In the genomic region with DNA sequence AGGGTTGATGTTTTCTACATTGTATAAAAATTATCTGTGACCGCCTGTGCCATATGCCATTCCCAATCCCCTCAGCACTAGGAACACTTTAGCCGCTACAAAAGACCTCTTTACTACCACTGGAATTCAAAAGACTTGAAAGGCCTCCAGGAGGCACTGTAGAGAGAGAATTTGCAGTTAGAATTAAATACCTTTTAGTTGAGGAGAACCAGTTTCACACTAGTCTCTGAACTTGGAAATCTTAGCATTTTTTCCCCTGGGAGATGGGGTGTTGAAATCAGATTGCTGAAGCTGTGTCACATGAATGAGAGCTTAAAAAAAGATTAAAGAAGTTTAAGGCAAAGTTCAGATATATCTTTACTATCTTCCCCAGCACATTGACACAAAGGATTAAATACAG, we compare ENCODE assay signal across 18 cellular contexts.
DNase-seq lines count a peak whose midpoint lies in the region; ATAC-seq and TF ChIP-seq lines count a peak whose summit lies in the region.
"Had no signal": no experiment of that assay in that cellular context is flagged by ENCODE, and none has a peak within 500 bp of the region (broad histone marks: within the 10 kb centered on the region; RNA-seq: fewer than 3 reads in every experiment).

No MANE protein-coding gene starts in this region.

- WGBS in sigmoid colon, 2 donors: 94 to 95% methylated on average over 2 of the region's 2 CpGs
- WGBS in right lobe of liver (ENCODE audit: insufficient coverage, low coverage, low lambda C conversion rate, missing lambda C conversion rate): 76% methylated on average over 2 of the region's 2 CpGs

- peak; percentile 58 for DNase-seq in adipocyte (ENCODE audit: low read depth)
- DNase-seq in fibroblast of villous mesenchyme (ENCODE audit: low read depth): peak; percentile 2
- DNase-seq in sciatic nerve (ENCODE audit: low spot score): no peak
- DNase-seq in sigmoid colon: no peak
- DNase-seq in right lobe of liver: no peak
- no peak for DNase-seq in NCI-H2196 treated with DMSO at 0.1 percent for 48 hours (lab: John Stamatoyannopoulos, UW; ENCODE audit: unreplicated experiment)
- DNase-seq: activated CD4-positive, alpha-beta T cell treated with anti-CD3 and anti-CD28 coated beads, Interleukin-2, amount 50 U/mL, for 1 hour; EL; left ventricle myocardium inferior; NCI-H1417; NCI-H2171 treated with DMSO at 0.1 percent for 48 hours; pancreas; Peyer's patch; stimulated activated CD4-positive, alpha-beta T cell treated with anti-CD3 and anti-CD28 coated beads, Interleukin-2, amount 100 ng/mL, for 48 hours had no signal

- H3K27me3 ChIP-seq in adipocyte (replicated peaks; ENCODE audit: control insufficient read depth, insufficient read depth, low read length) (no peaks in the 10 kb centered on the region), sigmoid colon (no peaks in the 10 kb centered on the region), right lobe of liver (no peaks in the 10 kb centered on the region)
- H3K27me3 ChIP-seq: pancreas, Peyer's patch had no signal

- no peaks in the 10 kb centered on the region for H3K36me3 ChIP-seq in adipocyte (ENCODE audit: control insufficient read depth, insufficient read depth, low read length, severe bottlenecking)
- H3K36me3 ChIP-seq in sigmoid colon: no peaks in the 10 kb centered on the region
- H3K36me3 ChIP-seq in right lobe of liver: no peaks in the 10 kb centered on the region
- H3K36me3 ChIP-seq: left ventricle myocardium inferior, pancreas, Peyer's patch had no signal

- no peak overlapping the region for H3K27ac ChIP-seq in sigmoid colon
- H3K27ac ChIP-seq in right lobe of liver: no peak overlapping the region
- H3K27ac ChIP-seq: left ventricle myocardium inferior, pancreas, Peyer's patch, SK-N-MC, skin epidermis had no signal

- ATAC-seq in HG02798 (IDR thresholded peaks at IDR 0.05; ENCODE audit: poor library complexity, unreplicated experiment) (peak; percentile 39), sciatic nerve (peak; percentile 51), right lobe of liver (no peak), GM18861 (IDR thresholded peaks at IDR 0.05; ENCODE audit: unreplicated experiment) (no peak)
- ATAC-seq: pancreas had no signal

- TF ChIP-seq POLR2A in sigmoid colon (IDR thresholded peaks at IDR 0.05): no peak
- no peak for TF ChIP-seq POLR2A in right lobe of liver (IDR thresholded peaks at IDR 0.05)

- H3K9me3 ChIP-seq in adipocyte (ENCODE audit: control insufficient read depth, low read length): no peaks in the 10 kb centered on the region
- H3K9me3 ChIP-seq in sigmoid colon: no peaks in the 10 kb centered on the region
- no peaks in the 10 kb centered on the region for H3K9me3 ChIP-seq in right lobe of liver
- H3K9me3 ChIP-seq: left ventricle myocardium inferior, pancreas, Peyer's patch had no signal

- H3K4me1 ChIP-seq in adipocyte (ENCODE audit: control insufficient read depth, insufficient read depth, low read length): peaks cover 26% of the 10 kb centered on the region
- no peaks in the 10 kb centered on the region for H3K4me1 ChIP-seq in sigmoid colon
- no peaks in the 10 kb centered on the region for H3K4me1 ChIP-seq in right lobe of liver
- H3K4me1 ChIP-seq: left ventricle myocardium inferior, pancreas, Peyer's patch had no signal

- intact Hi-C loops in sciatic nerve (cut with DNase I): no loop called here
- intact Hi-C loops in sigmoid colon (cut with DNase I): no loop called here
- intact Hi-C loops in right lobe of liver (cut with DNase I): no loop called here

- H3K4me3 ChIP-seq in adipocyte (ENCODE audit: low read length): no peak overlapping the region
- no peak overlapping the region for H3K4me3 ChIP-seq in fibroblast of villous mesenchyme (ENCODE audit: low read depth, low read length)
- no peak overlapping the region for H3K4me3 ChIP-seq in sigmoid colon
- H3K4me3 ChIP-seq in right lobe of liver: no peak overlapping the region
- H3K4me3 ChIP-seq: left ventricle myocardium inferior, pancreas, Peyer's patch, SK-N-MC, skin epidermis had no signal

- peak overlapping the region; percentile 49 for H3K9ac ChIP-seq in adipocyte (ENCODE audit: low read length)

- no peak for TF ChIP-seq EP300 in sigmoid colon (IDR thresholded peaks at IDR 0.05)

- TF ChIP-seq CTCF in fibroblast of villous mesenchyme (IDR thresholded peaks at IDR 0.05; ENCODE audit: insufficient read depth, low read depth, low read length) (no peak), sigmoid colon (IDR thresholded peaks at IDR 0.05) (no peak), right lobe of liver (IDR thresholded peaks at IDR 0.05) (no peak)

Comparison
In these comparisons a context has a peak if more than half of its experiments do, and no peak if none do; other contexts are left out.
1. ATAC-seq: peak in HG02798 (single experiment) and sciatic nerve (single experiment); none in right lobe of liver (0 of 4) and GM18861 (single experiment).
2. DNase-seq: peak in adipocyte (single experiment) and fibroblast of villous mesenchyme (single experiment); none in sciatic nerve (single experiment), sigmoid colon (single experiment), right lobe of liver (0 of 3) and NCI-H2196 treated with DMSO at 0.1 percent for 48 hours (single experiment).